Comparison of ENCODE assay signal across 15 cellular contexts in genomic region chr11:96264364-96264763, GRCh38.
DNase-seq lines count a peak whose midpoint lies in the region; ATAC-seq and TF ChIP-seq lines count a peak whose summit lies in the region.
"Had no signal": no experiment of that assay in that cellular context is flagged by ENCODE, and none has a peak within 500 bp of the region (broad histone marks: within the 10 kb centered on the region; RNA-seq: fewer than 3 reads in every experiment).

No MANE protein-coding gene starts in this region.

- POLR2A ChIA-PET in AG04450 (lab: Yijun Ruan, JAX) = no interaction called here
- POLR2A ChIA-PET in activated CD8-positive, alpha-beta T cell treated with anti-CD3 and anti-CD28 coated beads, Interleukin-2, amount 10 ng/mL, durations not matched to agents 7 days and 5 days (lab: Charles Lee) = no interaction called here

- no peaks in the 10 kb centered on the region for H3K36me3 ChIP-seq in fibroblast of lung (ENCODE audit: control insufficient read depth, insufficient read depth, low read length)
- peaks cover under 1 to 2% of the 10 kb centered on the region in 2 experiments for H3K36me3 ChIP-seq in trophoblast cell (ENCODE audit: control insufficient read depth in 1 of 2, insufficient read depth in 2 of 2, low read length in 2 of 2)
- H3K36me3 ChIP-seq in esophagus squamous epithelium = no peaks in the 10 kb centered on the region
- H3K36me3 ChIP-seq: brain microvascular endothelial cell, esophagus muscularis mucosa had no signal

- ATAC-seq in activated CD8-positive, alpha-beta T cell treated with anti-CD3 and anti-CD28 coated beads, Interleukin-2, amount 10 ng/mL, durations not matched to agents 7 days and 5 days = no peak
- ATAC-seq in GM19023 (IDR thresholded peaks at IDR 0.05; ENCODE audit: unreplicated experiment) = no peak

- no peak overlapping the region for H4K8ac ChIP-seq in trophoblast cell (ENCODE audit: low read depth, low read length)

- H2AFZ ChIP-seq in fibroblast of lung (ENCODE audit: low read length) (no peak overlapping the region), trophoblast cell (ENCODE audit: insufficient read depth, low read length, poor library complexity) (no peak overlapping the region)

- H2BK5ac ChIP-seq in trophoblast cell (ENCODE audit: low read depth, low read length, poor library complexity) = peak overlapping the region; percentile 86

- peak overlapping the region; percentile 98 for H2BK12ac ChIP-seq in trophoblast cell (ENCODE audit: low read length)

- no peak overlapping the region for H2BK120ac ChIP-seq in trophoblast cell (ENCODE audit: insufficient read depth, low read length, poor library complexity)

- no peaks in the 10 kb centered on the region for H3K27me3 ChIP-seq in AG04450 (ENCODE audit: control insufficient read depth, insufficient read depth, low read length)
- H3K27me3 ChIP-seq in fibroblast of lung (ENCODE audit: control insufficient read depth, insufficient read depth, low read length) = no peaks in the 10 kb centered on the region
- no peaks in the 10 kb centered on the region for H3K27me3 ChIP-seq in trophoblast cell (ENCODE audit: insufficient read depth, low read length)
- H3K27me3 ChIP-seq in esophagus squamous epithelium = no peaks in the 10 kb centered on the region
- H3K27me3 ChIP-seq: brain microvascular endothelial cell, esophagus muscularis mucosa had no signal

- intact Hi-C loops in esophagus squamous epithelium (cut with DNase I) = no loop called here

- H3K79me1 ChIP-seq in trophoblast cell (ENCODE audit: low read length) = peaks cover 22% of the 10 kb centered on the region

- H3K4me3 ChIP-seq in AG04450 (ENCODE audit: low read depth, low read length) = no peak overlapping the region
- H3K4me3 ChIP-seq in fibroblast of lung (replicated peaks in 1 of 4; ENCODE audit: control extremely low read depth in 1 of 4, insufficient read depth in 1 of 4, low read depth in 3 of 4, low read length in 4 of 4) = no peak overlapping the region
- H3K4me3 ChIP-seq in trophoblast cell (ENCODE audit: low read depth, low read length) = no peak overlapping the region
- no peak overlapping the region for H3K4me3 ChIP-seq in esophagus squamous epithelium
- H3K4me3 ChIP-seq: esophagus muscularis mucosa had no signal

- H3K9me3 Mint-ChIP-seq in HFFc6 = no peaks in the 10 kb centered on the region
- no peaks in the 10 kb centered on the region for H3K9me3 Mint-ChIP-seq in activated CD8-positive, alpha-beta T cell treated with anti-CD3 and anti-CD28 coated beads, Interleukin-2, amount 10 ng/mL, durations not matched to agents 7 days and 5 days (ENCODE audit: insufficient read depth)

- TF ChIP-seq CTCF in AG04450 (IDR thresholded peaks at IDR 0.05; ENCODE audit: low read depth, low read length) (0 out of 2 replicates have a peak, but pooled peaks have one; percentile 7), HFFc6 (IDR thresholded peaks at IDR 0.05) (peak; percentile 30; the same call in 1 of the 2 replicates), fibroblast of lung (conservative IDR thresholded peaks at IDR 0.05 in 1 of 2, IDR thresholded peaks at IDR 0.05 in 1 of 2; ENCODE audit: low read depth in 1 of 2, low read length in 2 of 2) (no peak), esophagus squamous epithelium (IDR thresholded peaks at IDR 0.05) (no peak)

- no peak overlapping the region for H4K12ac ChIP-seq in trophoblast cell (ENCODE audit: low read depth, low read length)

- no peaks in the 10 kb centered on the region for H4K20me1 ChIP-seq in fibroblast of lung (ENCODE audit: control insufficient read depth, extremely low read depth, insufficient read depth, low read length)

- H3K79me2 ChIP-seq in fibroblast of lung (ENCODE audit: control insufficient read depth, insufficient read depth, low read length) (peaks cover 17% of the 10 kb centered on the region), trophoblast cell (ENCODE audit: control insufficient read depth, insufficient read depth, low read length, poor library complexity) (peaks cover 2% of the 10 kb centered on the region)

- no peak overlapping the region for H3K18ac ChIP-seq in trophoblast cell (ENCODE audit: low read length)

- peaks cover 30% of the 10 kb centered on the region for H3K4me1 ChIP-seq in fibroblast of lung (ENCODE audit: control insufficient read depth, extremely low read depth, insufficient read depth, low read length)
- peaks cover 18 to 26% of the 10 kb centered on the region in 2 experiments for H3K4me1 ChIP-seq in trophoblast cell (ENCODE audit: control insufficient read depth in 1 of 2, insufficient read depth in 2 of 2, low read length in 2 of 2)
- peaks cover 11 to 63% (median 41%) of the 10 kb centered on the region in 3 donors for H3K4me1 ChIP-seq in esophagus squamous epithelium

- TF ChIP-seq POLR2A in esophagus squamous epithelium (IDR thresholded peaks at IDR 0.05) = no peak

- DNase-seq in AG04450 (ENCODE audit: low read depth, low spot score) (no peak), HFFc6 (peak; percentile 49), fibroblast of lung (ENCODE audit: low read depth in 2 of 2) (peak in 1 of 2 donors; percentile 33), trophoblast cell (peak in 1 of 2 donors; percentile 71), SW 1271 (lab: John Stamatoyannopoulos, UW) (no peak), esophagus squamous epithelium (lab: John Stamatoyannopoulos, UW) (no peak)
- no peak for DNase-seq in activated CD8-positive, alpha-beta T cell treated with anti-CD3 and anti-CD28 coated beads, Interleukin-2, amount 10 ng/mL, durations not matched to agents 7 days and 5 days
- DNase-seq: activated CD8-positive, alpha-beta memory T cell treated with anti-CD3 and anti-CD28 coated beads, Interleukin-2, amount 50 U/mL, for 4 hours; brain microvascular endothelial cell; H7; Karpas-422; NCI-H2171; small intestine had no signal

- H3K9ac ChIP-seq in fibroblast of lung (ENCODE audit: insufficient read depth, low read length) (no peak overlapping the region), trophoblast cell (ENCODE audit: low read length) (no peak overlapping the region)

- H3K4ac ChIP-seq in trophoblast cell (ENCODE audit: low read depth, low read length) = no peak overlapping the region

- H3K27ac ChIP-seq in AG04450 (ENCODE audit: low read depth, low read length) (no peak overlapping the region), fibroblast of lung (ENCODE audit: insufficient read depth, low read length) (peak overlapping the region; percentile 33), trophoblast cell (ENCODE audit: low read depth, low read length) (peak overlapping the region; percentile 94), esophagus squamous epithelium (peak overlapping the region in 1 of 4 donors; percentile 85)

- peaks cover 83% of the 10 kb centered on the region for H3K4me1 Mint-ChIP-seq in HFFc6 (ENCODE audit: low read depth)
- peaks cover 79% of the 10 kb centered on the region for H3K4me1 Mint-ChIP-seq in activated CD8-positive, alpha-beta T cell treated with anti-CD3 and anti-CD28 coated beads, Interleukin-2, amount 10 ng/mL, durations not matched to agents 7 days and 5 days (ENCODE audit: low read depth)

- H3K36me3 Mint-ChIP-seq in HFFc6 (ENCODE audit: low read depth) = peaks cover 26% of the 10 kb centered on the region
- peaks cover 32% of the 10 kb centered on the region for H3K36me3 Mint-ChIP-seq in activated CD8-positive, alpha-beta T cell treated with anti-CD3 and anti-CD28 coated beads, Interleukin-2, amount 10 ng/mL, durations not matched to agents 7 days and 5 days (ENCODE audit: low read depth)

- peaks cover 5% of the 10 kb centered on the region for H3K27me3 Mint-ChIP-seq in HFFc6 (ENCODE audit: insufficient read depth)
- no peaks in the 10 kb centered on the region for H3K27me3 Mint-ChIP-seq in activated CD8-positive, alpha-beta T cell treated with anti-CD3 and anti-CD28 coated beads, Interleukin-2, amount 10 ng/mL, durations not matched to agents 7 days and 5 days (ENCODE audit: low read depth)

- CTCF ChIA-PET in AG04450 (lab: Charles Lee) = interaction anchor here (1.6 kb wide), 1 partner anchor 181 kb away, joined by 3 read pairs; no protein-coding TSS in a partner anchor
- CTCF ChIA-PET in activated CD8-positive, alpha-beta T cell treated with anti-CD3 and anti-CD28 coated beads, Interleukin-2, amount 10 ng/mL, durations not matched to agents 7 days and 5 days (lab: Charles Lee) = interaction anchor here (1.5 to 3.8 kb wide), 2 partner anchors 78 to 129 kb away, joined by 4 to 18 read pairs; partner anchors contain the start of gene MAML2

- peak overlapping the region; percentile 63 for H3K27ac Mint-ChIP-seq in HFFc6
- no peak overlapping the region for H3K27ac Mint-ChIP-seq in activated CD8-positive, alpha-beta T cell treated with anti-CD3 and anti-CD28 coated beads, Interleukin-2, amount 10 ng/mL, durations not matched to agents 7 days and 5 days

- no peak overlapping the region for H4K91ac ChIP-seq in trophoblast cell (ENCODE audit: low read depth, low read length)

- H3K4me3 Mint-ChIP-seq in HFFc6 = peak overlapping the region; percentile 60
- no peak overlapping the region for H3K4me3 Mint-ChIP-seq in activated CD8-positive, alpha-beta T cell treated with anti-CD3 and anti-CD28 coated beads, Interleukin-2, amount 10 ng/mL, durations not matched to agents 7 days and 5 days

- H2AK5ac ChIP-seq in trophoblast cell (ENCODE audit: low read length) = no peak overlapping the region

- no CpG with 5 or more reads among the region's 4 CpGs for WGBS in trophoblast cell (ENCODE audit: extremely low coverage, insufficient coverage, insufficient read length)
- 68 to 87% methylated on average over 4 of the region's 4 CpGs for WGBS in esophagus squamous epithelium, 2 donors

- H3K14ac ChIP-seq in trophoblast cell (ENCODE audit: low read length) = peak overlapping the region; percentile 65

- H3K9me3 ChIP-seq in AG04450 (ENCODE audit: control insufficient read depth, insufficient read depth, low read length) = no peaks in the 10 kb centered on the region
- H3K9me3 ChIP-seq in fibroblast of lung (ENCODE audit: control insufficient read depth, insufficient read depth, low read depth, low read length) = no peaks in the 10 kb centered on the region
- no peaks in the 10 kb centered on the region for H3K9me3 ChIP-seq in trophoblast cell (ENCODE audit: insufficient read depth, low read depth, low read length)
- no peaks in the 10 kb centered on the region for H3K9me3 ChIP-seq in esophagus squamous epithelium
- H3K9me3 ChIP-seq: esophagus muscularis mucosa had no signal

- no peak overlapping the region for H3K4me2 ChIP-seq in fibroblast of lung (ENCODE audit: extremely low read depth, insufficient read depth, low read length)
- H3K4me2 ChIP-seq in trophoblast cell (ENCODE audit: low read length) = peak overlapping the region; percentile 10

- H3K23ac ChIP-seq in trophoblast cell (ENCODE audit: low read length) = no peak overlapping the region

Comparison
In these comparisons a context has a peak if more than half of its experiments do, and no peak if none do; other contexts are left out.
1. CTCF ChIP-seq: peak in AG04450 (single experiment) and HFFc6 (single experiment); none in fibroblast of lung (0 of 2) and esophagus squamous epithelium (0 of 6).